8 cellular contexts compared by ENCODE assay signal in the genomic region with DNA sequence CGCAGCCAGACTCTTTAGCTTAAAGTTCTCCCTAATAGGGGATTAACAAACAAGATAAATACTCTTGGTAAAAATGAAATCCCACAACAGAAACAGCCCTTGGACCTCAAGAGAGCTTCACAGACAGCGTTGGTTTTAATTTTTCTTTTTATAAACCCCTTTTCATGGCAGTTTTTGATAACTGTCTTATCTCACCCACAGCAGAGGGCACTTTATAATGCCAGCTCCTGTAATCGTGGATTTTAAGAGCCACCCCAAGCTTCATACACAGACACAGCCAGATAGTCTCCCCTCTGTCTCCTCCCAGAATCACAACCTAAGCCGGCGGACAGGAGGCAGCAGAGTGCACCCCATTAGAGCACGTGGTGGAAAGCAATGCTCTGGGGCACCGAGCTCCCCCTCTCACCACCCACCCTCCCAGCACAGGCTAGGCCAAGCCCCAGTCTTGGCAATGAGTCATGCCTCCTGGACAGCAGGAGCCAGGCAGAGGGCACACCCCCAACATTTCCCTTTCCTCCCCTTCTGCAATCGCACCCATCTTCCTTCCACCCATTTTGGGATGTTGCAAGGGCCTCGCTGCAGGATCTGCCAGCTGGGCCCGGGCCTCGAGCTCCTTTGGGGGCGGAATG. TPM values are rescaled to one million over a fixed set of nuclear protein-coding genes. Genes with fewer than 3 reads are reported as not detected.
DNase-seq lines count a peak whose midpoint lies in the region; ATAC-seq and TF ChIP-seq lines count a peak whose summit lies in the region.

No MANE protein-coding gene starts in this region.

- in situ Hi-C loops in Panc1 (cut with HindIII; ENCODE audit: low pct_unique_long_range_greater_than_20kb, low sequenced_read_pairs): no loop called here

- 0 to 2% methylated on average over 11 to 12 of the region's 12 CpGs for WGBS in body of pancreas, 2 donors

- H3K27me3 ChIP-seq in Panc1 (ENCODE audit: control insufficient read depth, insufficient read depth, low read length) (no peaks in the 10 kb centered on the region), body of pancreas (no peaks in the 10 kb centered on the region), iPS-15b (ENCODE audit: control insufficient read depth, insufficient read depth, low read length) (peaks cover 2% of the 10 kb centered on the region)

- peak overlapping the region; percentile 82 to 90 for H3K4me3 ChIP-seq in Panc1 (ENCODE audit: low read depth in 2 of 2, low read length in 2 of 2)
- peak overlapping the region; percentile 24 to 83 for H3K4me3 ChIP-seq in body of pancreas
- peak overlapping the region; percentile 77 for H3K4me3 ChIP-seq in iPS-15b (ENCODE audit: low read depth, low read length)
- peak overlapping the region; percentile 67 for H3K4me3 ChIP-seq in retinal pigment epithelial cell (ENCODE audit: low read length)

- intact Hi-C loops in Panc1 (cut with micrococcal nuclease; ENCODE audit: unreplicated experiment) (loop anchor here (5.0 to 10.0 kb wide), 2 partner anchors 117 to 871 kb away; no protein-coding TSS in a partner anchor), body of pancreas (cut with DNase I) (no loop called here)

- peak; percentile 71 for TF ChIP-seq CTCF in Panc1 (IDR thresholded peaks at IDR 0.05)
- TF ChIP-seq CTCF in body of pancreas (IDR thresholded peaks at IDR 0.05): peak; percentile 20 to 70 (median 60)
- TF ChIP-seq CTCF in retinal pigment epithelial cell (conservative IDR thresholded peaks at IDR 0.05; ENCODE audit: low read depth, low read length): peak; percentile 71

- no TSS peak for BruUV-seq in Panc1 (replicated peaks; lab: Mats Ljungman, UMichigan)

- CTCF ChIA-PET in Panc1 (lab: Charles Lee): interaction anchor here (0.5 to 1.7 kb wide), 5 partner anchors 69 to 873 kb away, joined by 3 to 21 read pairs (median 4); no protein-coding TSS in a partner anchor

- ATAC-seq in GM18907 (IDR thresholded peaks at IDR 0.05; ENCODE audit: unreplicated experiment) (peak; percentile 38), HG03139 (IDR thresholded peaks at IDR 0.05; ENCODE audit: unreplicated experiment) (peak; percentile 29), Panc1 (peak; percentile 43), body of pancreas (peak; percentile 31)

- no peak for TF ChIP-seq POLR2A in body of pancreas (IDR thresholded peaks at IDR 0.05)

- peak overlapping the region; percentile 82 for H3K27ac ChIP-seq in Panc1 (ENCODE audit: low read length)
- H3K27ac ChIP-seq in body of pancreas: peak overlapping the region; percentile 97 to 100 (median 98)

- H3K36me3 ChIP-seq in Panc1 (ENCODE audit: control insufficient read depth, insufficient read depth, low read length) (peaks cover 4% of the 10 kb centered on the region; the same call in 1 of the 2 replicates), body of pancreas (replicated peaks in 1 of 2; ENCODE audit: insufficient read depth in 1 of 2, low read depth in 2 of 2) (no peaks in the 10 kb centered on the region), iPS-15b (ENCODE audit: control insufficient read depth, insufficient read depth, low read length) (no peaks in the 10 kb centered on the region)

- H3K9ac ChIP-seq in iPS-15b (ENCODE audit: low read depth, low read length): no peak overlapping the region

- POLR2A ChIA-PET in Panc1 (lab: Charles Lee): interaction anchor here (0.5 to 0.6 kb wide), 2 partner anchors 12 to 96 kb away, joined by 6 to 12 read pairs; no protein-coding TSS in a partner anchor

- H3K9me3 ChIP-seq in Panc1 (ENCODE audit: control insufficient read depth, insufficient read depth, low read depth, low read length) (no peaks in the 10 kb centered on the region), body of pancreas (no peaks in the 10 kb centered on the region), iPS-15b (ENCODE audit: control insufficient read depth, insufficient read depth, low read length) (no peaks in the 10 kb centered on the region)

- DNase-seq in CMK (ENCODE audit: low read depth) (peak; percentile 70), Panc1 (ENCODE audit: low read depth, low spot score) (peak; percentile 45), body of pancreas (peak; percentile 75 to 92 (median 89)), retinal pigment epithelial cell (ENCODE audit: low read depth) (peak; percentile 77), putamen (ENCODE audit: low spot score) (no peak)

- peaks cover 27% of the 10 kb centered on the region for H3K4me1 ChIP-seq in Panc1 (ENCODE audit: control insufficient read depth, insufficient read depth, low read length)
- H3K4me1 ChIP-seq in body of pancreas: peaks cover 61% of the 10 kb centered on the region
- peaks cover 26% of the 10 kb centered on the region for H3K4me1 ChIP-seq in iPS-15b (ENCODE audit: control insufficient read depth, insufficient read depth, low read length)

RNA-seq across cellular contexts. Expression of a gene that starts 2.5 kb away (rescaled TPM):
- 21.2 TPM for total RNA-seq in Panc1 (2021; ENCODE audit: unreplicated experiment)
- polyA plus RNA-seq in Panc1 (2012; ENCODE audit: insufficient read length): 12.4 TPM
- 10 to 100 TPM; 41.2 to 55.7 TPM for total RNA-seq in body of pancreas
